1 cellular context compared by ENCODE assay signal in the genomic region with DNA sequence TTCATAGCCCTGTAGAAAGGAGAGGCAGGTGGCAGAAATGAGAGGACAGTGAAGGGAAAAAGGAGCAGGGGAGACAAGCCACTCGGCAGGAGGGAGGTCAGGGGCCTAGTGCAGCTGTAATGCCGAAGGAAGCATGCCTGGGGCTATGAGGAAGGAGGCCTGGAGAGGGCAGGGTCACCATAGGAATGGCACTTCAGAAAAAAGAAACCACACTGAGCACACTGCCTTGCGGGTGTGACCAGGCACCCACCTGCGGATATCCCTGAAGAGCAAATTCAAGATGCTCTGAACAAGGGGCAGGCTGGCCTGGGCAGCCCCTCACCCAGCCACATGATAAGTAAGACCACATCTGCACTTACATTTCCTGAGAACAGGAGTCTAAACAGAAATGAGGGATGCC.
TF ChIP-seq lines count a peak whose summit lies in the region.

No MANE protein-coding gene starts in this region.

TF ChIP-seq in WTC11, 78 proteins besides CTCF, POLR2A, EP300 and RAD21 (continued from another document):
- no peak for TF ChIP-seq JAZF1 (CRISPR knock-in tag; IDR thresholded peaks at IDR 0.05)
- TF ChIP-seq, protein P1, sequence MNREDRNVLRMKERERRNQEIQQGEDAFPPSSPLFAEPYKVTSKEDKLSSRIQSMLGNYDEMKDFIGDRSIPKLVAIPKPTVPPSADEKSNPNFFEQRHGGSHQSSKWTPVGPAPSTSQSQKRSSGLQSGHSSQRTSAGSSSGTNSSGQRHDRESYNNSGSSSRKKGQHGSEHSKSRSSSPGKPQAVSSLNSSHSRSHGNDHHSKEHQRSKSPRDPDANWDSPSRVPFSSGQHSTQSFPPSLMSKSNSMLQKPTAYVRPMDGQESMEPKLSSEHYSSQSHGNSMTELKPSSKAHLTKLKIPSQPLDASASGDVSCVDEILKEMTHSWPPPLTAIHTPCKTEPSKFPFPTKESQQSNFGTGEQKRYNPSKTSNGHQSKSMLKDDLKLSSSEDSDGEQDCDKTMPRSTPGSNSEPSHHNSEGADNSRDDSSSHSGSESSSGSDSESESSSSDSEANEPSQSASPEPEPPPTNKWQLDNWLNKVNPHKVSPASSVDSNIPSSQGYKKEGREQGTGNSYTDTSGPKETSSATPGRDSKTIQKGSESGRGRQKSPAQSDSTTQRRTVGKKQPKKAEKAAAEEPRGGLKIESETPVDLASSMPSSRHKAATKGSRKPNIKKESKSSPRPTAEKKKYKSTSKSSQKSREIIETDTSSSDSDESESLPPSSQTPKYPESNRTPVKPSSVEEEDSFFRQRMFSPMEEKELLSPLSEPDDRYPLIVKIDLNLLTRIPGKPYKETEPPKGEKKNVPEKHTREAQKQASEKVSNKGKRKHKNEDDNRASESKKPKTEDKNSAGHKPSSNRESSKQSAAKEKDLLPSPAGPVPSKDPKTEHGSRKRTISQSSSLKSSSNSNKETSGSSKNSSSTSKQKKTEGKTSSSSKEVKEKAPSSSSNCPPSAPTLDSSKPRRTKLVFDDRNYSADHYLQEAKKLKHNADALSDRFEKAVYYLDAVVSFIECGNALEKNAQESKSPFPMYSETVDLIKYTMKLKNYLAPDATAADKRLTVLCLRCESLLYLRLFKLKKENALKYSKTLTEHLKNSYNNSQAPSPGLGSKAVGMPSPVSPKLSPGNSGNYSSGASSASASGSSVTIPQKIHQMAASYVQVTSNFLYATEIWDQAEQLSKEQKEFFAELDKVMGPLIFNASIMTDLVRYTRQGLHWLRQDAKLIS (CRISPR knock-in tag; IDR thresholded peaks at IDR 0.05; ENCODE audit: borderline replicate concordance) = no peak
